ENCODE assay signal across 13 cellular contexts in genomic region chr3:11602441-11602840, GRCh38. TPM values are rescaled to one million over a fixed set of nuclear protein-coding genes. Genes with fewer than 3 reads are reported as not detected.
DNase-seq lines count a peak whose midpoint lies in the region; ATAC-seq and TF ChIP-seq lines count a peak whose summit lies in the region.
"Had no signal": no experiment of that assay in that cellular context is flagged by ENCODE, and none has a peak within 500 bp of the region (broad histone marks: within the 10 kb centered on the region; RNA-seq: fewer than 3 reads in every experiment).

No MANE protein-coding gene starts in this region.

- peaks cover 6% of the 10 kb centered on the region for H3K9me3 Mint-ChIP-seq in activated naive CD8-positive, alpha-beta T cell treated with anti-CD3 and anti-CD28 coated beads, Interleukin-2, amount 50 U/mL, for 24 hours

- H3K79me2 ChIP-seq in SK-N-SH (ENCODE audit: insufficient read depth), result peaks cover 81% of the 10 kb centered on the region

- DNase-seq in SK-N-SH (no peak), lower lobe of right lung (no peak), COLO668 (lab: John Stamatoyannopoulos, UW; ENCODE audit: unreplicated experiment) (no peak), NOMO-1 (lab: John Stamatoyannopoulos, UW; ENCODE audit: unreplicated experiment in 2 of 2) (no peak)
- no peak for DNase-seq in activated naive CD8-positive, alpha-beta T cell treated with anti-CD3 and anti-CD28 coated beads, Interleukin-2, amount 50 U/mL, for 24 hours
- DNase-seq: NCI-H1436 treated with DMSO at 0.1 percent for 48 hours; NCI-H69; stimulated activated CD4-positive, alpha-beta T cell treated with anti-CD3 and anti-CD28 coated beads, Interleukin-2, amount 100 ng/mL, for 48 hours had no signal

- H3K4me1 Mint-ChIP-seq in activated naive CD8-positive, alpha-beta T cell treated with anti-CD3 and anti-CD28 coated beads, Interleukin-2, amount 50 U/mL, for 24 hours, result peaks cover 68% of the 10 kb centered on the region

- H3K9me2 ChIP-seq in SK-N-SH, result no peaks in the 10 kb centered on the region

- TF ChIP-seq EP300 in SK-N-SH (IDR thresholded peaks at IDR 0.05; ENCODE audit: borderline replicate concordance in 1 of 2, low read depth in 1 of 2, low read length in 1 of 2), result no peak

- intact Hi-C loops in lower lobe of right lung (cut with DNase I), result no loop called here

- TF ChIP-seq RAD21 in SK-N-SH (IDR thresholded peaks at IDR 0.05; ENCODE audit: low read length), result no peak

- no peak overlapping the region for H3K4me3 Mint-ChIP-seq in activated naive CD8-positive, alpha-beta T cell treated with anti-CD3 and anti-CD28 coated beads, Interleukin-2, amount 50 U/mL, for 24 hours
- H3K4me3 Mint-ChIP-seq: activated CD4-positive, alpha-beta T cell treated with anti-CD3 and anti-CD28 coated beads for 36 hours had no signal

- H3K36me3 ChIP-seq in SK-N-SH (replicated peaks in 1 of 2; ENCODE audit: control insufficient read depth in 1 of 2, insufficient read depth in 2 of 2, low read length in 1 of 2), result peaks cover 16 to 31% of the 10 kb centered on the region in 2 experiments
- H3K36me3 ChIP-seq in lower lobe of right lung, result peaks cover 16% of the 10 kb centered on the region
- peaks cover 0 to 13% (median 0%) of the 10 kb centered on the region in 5 donors for H3K36me3 ChIP-seq in subcutaneous abdominal adipose tissue (ENCODE audit: control insufficient read depth in 5 of 5, insufficient read depth in 5 of 5, low read length in 5 of 5)

- peaks cover 6 to 42% of the 10 kb centered on the region in 2 experiments; a peak in 3 of 4 replicates for H3K4me1 ChIP-seq in SK-N-SH (ENCODE audit: control insufficient read depth in 1 of 2, insufficient read depth in 2 of 2, low read depth in 1 of 2, low read length in 1 of 2)
- peaks cover 39% of the 10 kb centered on the region for H3K4me1 ChIP-seq in lower lobe of right lung
- H3K4me1 ChIP-seq in subcutaneous abdominal adipose tissue (ENCODE audit: control insufficient read depth in 5 of 5, insufficient read depth in 5 of 5, low read length in 5 of 5), result peaks cover 17 to 47% (median 35%) of the 10 kb centered on the region in 5 donors

- POLR2A ChIA-PET in SK-N-SH (lab: Yijun Ruan, JAX), result no interaction called here

- ATAC-seq in SK-N-SH treated with all-trans-retinoic acid at 6 μM for 48 hours, result no peak
- ATAC-seq in activated naive CD8-positive, alpha-beta T cell treated with anti-CD3 and anti-CD28 coated beads, Interleukin-2, amount 50 U/mL, for 24 hours, result no peak
- no peak for ATAC-seq in lower lobe of right lung
- ATAC-seq in HG03039 (IDR thresholded peaks at IDR 0.05; ENCODE audit: unreplicated experiment), result no peak

- no peak overlapping the region for H2AFZ ChIP-seq in SK-N-SH (ENCODE audit: low read depth)

- H3K4me2 ChIP-seq in SK-N-SH, result no peak overlapping the region

- peak overlapping the region; percentile 87 for H3K27ac Mint-ChIP-seq in activated naive CD8-positive, alpha-beta T cell treated with anti-CD3 and anti-CD28 coated beads, Interleukin-2, amount 50 U/mL, for 24 hours

- peaks cover 46% of the 10 kb centered on the region for H3K36me3 Mint-ChIP-seq in activated naive CD8-positive, alpha-beta T cell treated with anti-CD3 and anti-CD28 coated beads, Interleukin-2, amount 50 U/mL, for 24 hours (ENCODE audit: low read depth)

- WGBS in SK-N-SH (ENCODE audit: low lambda C conversion rate), result 92% methylated on average over 9 of the region's 9 CpGs

- H3F3A ChIP-seq in SK-N-SH (replicated peaks; ENCODE audit: insufficient read depth), result peaks cover 46% of the 10 kb centered on the region

- peaks cover 79% of the 10 kb centered on the region for H4K20me1 ChIP-seq in SK-N-SH (ENCODE audit: insufficient read depth)

- no peak overlapping the region for H3K4me3 ChIP-seq in SK-N-SH (ENCODE audit: low read depth in 2 of 2, low read length in 1 of 2)
- no peak overlapping the region for H3K4me3 ChIP-seq in lower lobe of right lung
- no peak overlapping the region for H3K4me3 ChIP-seq in subcutaneous abdominal adipose tissue (ENCODE audit: low read depth in 1 of 5, low read length in 5 of 5)

- CTCF ChIA-PET in SK-N-SH (lab: Yijun Ruan, JAX), result no interaction called here

- H3K9me3 ChIP-seq in SK-N-SH (no peaks in the 10 kb centered on the region), lower lobe of right lung (no peaks in the 10 kb centered on the region), subcutaneous abdominal adipose tissue (ENCODE audit: control insufficient read depth in 5 of 5, low read length in 5 of 5) (no peaks in the 10 kb centered on the region)

- no peaks in the 10 kb centered on the region for H3K27me3 Mint-ChIP-seq in activated naive CD8-positive, alpha-beta T cell treated with anti-CD3 and anti-CD28 coated beads, Interleukin-2, amount 50 U/mL, for 24 hours
- H3K27me3 Mint-ChIP-seq: activated CD4-positive, alpha-beta T cell treated with anti-CD3 and anti-CD28 coated beads for 36 hours had no signal

- H3K27ac ChIP-seq in SK-N-SH (ENCODE audit: low read depth in 2 of 2, low read length in 1 of 2) (peak overlapping the region; percentile 36 to 82; a peak in 3 of 4 replicates), lower lobe of right lung (peak overlapping the region; percentile 41), subcutaneous abdominal adipose tissue (ENCODE audit: low read depth, low read length) (peak overlapping the region; percentile 97)
- H3K27ac ChIP-seq: 22Rv1 had no signal

- TF ChIP-seq CTCF in SK-N-SH (IDR thresholded peaks at IDR 0.05), result no peak
- TF ChIP-seq CTCF in lower lobe of right lung (IDR thresholded peaks at IDR 0.05), result no peak

- no peak overlapping the region for H3K9ac ChIP-seq in SK-N-SH
- peak overlapping the region in 2 of 5 donors; percentile 33 to 74 for H3K9ac ChIP-seq in subcutaneous abdominal adipose tissue (ENCODE audit: low read length in 5 of 5)

- H3K27me3 ChIP-seq in SK-N-SH (ENCODE audit: insufficient read depth) (no peaks in the 10 kb centered on the region), lower lobe of right lung (ENCODE audit: low read depth) (no peaks in the 10 kb centered on the region), subcutaneous abdominal adipose tissue (ENCODE audit: control insufficient read depth in 5 of 5, insufficient read depth in 4 of 5, low read length in 5 of 5) (no peaks in the 10 kb centered on the region)

TF ChIP-seq in SK-N-SH, 30 proteins besides CTCF, POLR2A, EP300 and RAD21 (continues in another document):
- TF ChIP-seq TCF12 (IDR thresholded peaks at IDR 0.05), result no peak
- no peak for TF ChIP-seq IRF3 (IDR thresholded peaks at IDR 0.05; ENCODE audit: low read depth, low read length)

TF ChIP-seq in SK-N-SH treated with all-trans-retinoic acid at 6 μM for 48 hours, 23 proteins besides CTCF, POLR2A, EP300 and RAD21 (continues in another document):
- TF ChIP-seq BACH2 (CRISPR knock-in tag; IDR thresholded peaks at IDR 0.05; ENCODE audit: borderline replicate concordance), result no peak
- no peak for TF ChIP-seq PPARA (CRISPR knock-in tag; IDR thresholded peaks at IDR 0.05; ENCODE audit: borderline replicate concordance)
- TF ChIP-seq CSRNP3 (CRISPR knock-in tag; IDR thresholded peaks at IDR 0.05), result no peak
- no peak for TF ChIP-seq ZFP30 (CRISPR knock-in tag; IDR thresholded peaks at IDR 0.05)
- no peak for TF ChIP-seq TSHZ2 (CRISPR knock-in tag; IDR thresholded peaks at IDR 0.05)
- no peak for TF ChIP-seq ARNTL (CRISPR knock-in tag; IDR thresholded peaks at IDR 0.05; ENCODE audit: borderline replicate concordance, low read depth)
- TF ChIP-seq ISL1 (CRISPR knock-in tag; IDR thresholded peaks at IDR 0.05), result no peak
- TF ChIP-seq ZC3H10 (CRISPR knock-in tag; IDR thresholded peaks at IDR 0.05), result no peak
- TF ChIP-seq ESRRG (CRISPR knock-in tag; IDR thresholded peaks at IDR 0.05), result no peak
- no peak for TF ChIP-seq OSR1 (CRISPR knock-in tag; IDR thresholded peaks at IDR 0.05)

RNA-seq across cellular contexts. Expression of gene VGLL4, which starts 41.3 kb away (rescaled TPM):
- 48.9 and 52.1 TPM in 2 replicates for polyA plus RNA-seq in SK-N-SH (2012; rRNA removed)
- polyA plus RNA-seq in SK-N-SH (2012; cell fraction: cytosol; rRNA removed), result 40.5 and 45.5 TPM in 2 replicates
- polyA plus RNA-seq in SK-N-SH (2012; cell fraction: nucleus; rRNA removed), result 60.2 and 71.7 TPM in 2 replicates
- 45.5 TPM for total RNA-seq in lower lobe of right lung

Comparison
In these comparisons a context has a peak if more than half of its experiments do, and no peak if none do; other contexts are left out.
1. H3K27ac ChIP-seq: peak in every context shown above with its lines; median percentile 97 in subcutaneous abdominal adipose tissue; 59 in SK-N-SH; 41 in lower lobe of right lung.